ENCODE assay signal across 19 cellular contexts in genomic region chr3:14278799-14279705, GRCh38.
DNase-seq lines count a peak whose midpoint lies in the region; ATAC-seq and TF ChIP-seq lines count a peak whose summit lies in the region.
"Had no signal": no experiment of that assay in that cellular context is flagged by ENCODE, and none has a peak within 500 bp of the region (broad histone marks: within the 10 kb centered on the region; RNA-seq: fewer than 3 reads in every experiment).

No MANE protein-coding gene starts in this region.

- H3K27me3 ChIP-seq in GM23338 (ENCODE audit: insufficient read depth), result no peaks in the 10 kb centered on the region
- H3K27me3 ChIP-seq: tibial nerve had no signal

- H3K4me2 ChIP-seq in GM23338, result peak overlapping the region; percentile 62

- CTCF ChIA-PET in WTC11 (lab: Charles Lee), result interaction anchor here (0.5 to 4.9 kb wide), 28 partner anchors 10 to 1518 kb away, joined by 3 to 47 read pairs (median 4); partner anchors contain the start of genes HDAC11 and SLC6A6

- peak; percentile 60 for DNase-seq in GM23338 (ENCODE audit: low spot score)
- peak; percentile 41 for DNase-seq in WTC11 (ENCODE audit: low spot score)
- no peak for DNase-seq in neural crest cell (ENCODE audit: low read depth, low spot score)
- DNase-seq in NCI-H2107 treated with DMSO at 0.1 percent for 48 hours (lab: John Stamatoyannopoulos, UW; ENCODE audit: unreplicated experiment), result no peak
- no peak for DNase-seq in activated T-cell treated with anti-CD3 and anti-CD28 coated beads, Interleukin-2, amount 50 U/mL, for 72 hours
- no peak for DNase-seq in cortex of kidney (lab: John Stamatoyannopoulos, UW)
- DNase-seq: activated B cell treated with CpG ODN at 0.5 μM for 24 hours; activated effector memory CD4-positive, alpha-beta T cell treated with Interleukin-2 at 50 U/mL for 16 hours; glutamatergic neuron; NCI-H1092; NCI-H446; occipital lobe; stimulated activated CD4-positive, alpha-beta T cell treated with anti-CD3 and anti-CD28 coated beads, Interleukin-4, amount 100 ng/mL, for 4 hours; SW 1271 had no signal

- H3K27ac Mint-ChIP-seq in GM23338, result no peak overlapping the region; the same call in 1 of the 2 replicates
- no peak overlapping the region; the same call in 1 of the 2 replicates for H3K27ac Mint-ChIP-seq in WTC11
- peak overlapping the region; percentile 50 for H3K27ac Mint-ChIP-seq in neural crest cell (ENCODE audit: unreplicated experiment)
- H3K27ac Mint-ChIP-seq in activated T-cell treated with anti-CD3 and anti-CD28 coated beads, Interleukin-2, amount 50 U/mL, for 72 hours, result no peak overlapping the region
- H3K27ac Mint-ChIP-seq: activated B cell treated with CpG ODN at 0.5 μM for 24 hours, mesothelial cell of epicardium had no signal

- no peaks in the 10 kb centered on the region; the same call in 2 of the 3 replicates for H3K36me3 Mint-ChIP-seq in GM23338 (ENCODE audit: low read depth)
- no peaks in the 10 kb centered on the region for H3K36me3 Mint-ChIP-seq in WTC11
- no peaks in the 10 kb centered on the region for H3K36me3 Mint-ChIP-seq in neural crest cell (ENCODE audit: low read depth)
- no peaks in the 10 kb centered on the region for H3K36me3 Mint-ChIP-seq in activated T-cell treated with anti-CD3 and anti-CD28 coated beads, Interleukin-2, amount 50 U/mL, for 72 hours (ENCODE audit: insufficient read depth in 2 of 2)
- H3K36me3 Mint-ChIP-seq: mesothelial cell of epicardium had no signal

- H3K4me3 Mint-ChIP-seq in GM23338 (no peak overlapping the region), WTC11 (no peak overlapping the region), neural crest cell (no peak overlapping the region)
- H3K4me3 Mint-ChIP-seq in activated T-cell treated with anti-CD3 and anti-CD28 coated beads, Interleukin-2, amount 50 U/mL, for 72 hours, result no peak overlapping the region
- H3K4me3 Mint-ChIP-seq: activated B cell treated with CpG ODN at 0.5 μM for 24 hours, mesothelial cell of epicardium had no signal

- H3F3A ChIP-seq in GM23338 (replicated peaks; ENCODE audit: low read depth), result peaks cover 10% of the 10 kb centered on the region

- no peaks in the 10 kb centered on the region for H4K20me1 ChIP-seq in GM23338 (replicated peaks; ENCODE audit: insufficient read depth)

- no peaks in the 10 kb centered on the region for H3K79me2 ChIP-seq in GM23338 (replicated peaks; ENCODE audit: insufficient read depth)

- H3K4me3 ChIP-seq in GM23338, result 0 out of 2 replicates have a peak overlapping the region, but pooled peaks have one; percentile 13
- H3K4me3 ChIP-seq: coronary artery, tibial nerve had no signal

- H3K4me1 Mint-ChIP-seq in GM23338, result peaks cover 39% of the 10 kb centered on the region
- peaks cover 63% of the 10 kb centered on the region for H3K4me1 Mint-ChIP-seq in WTC11
- H3K4me1 Mint-ChIP-seq in neural crest cell, result peaks cover 5% of the 10 kb centered on the region
- no peaks in the 10 kb centered on the region for H3K4me1 Mint-ChIP-seq in activated T-cell treated with anti-CD3 and anti-CD28 coated beads, Interleukin-2, amount 50 U/mL, for 72 hours (ENCODE audit: low read depth)
- H3K4me1 Mint-ChIP-seq: activated B cell treated with CpG ODN at 0.5 μM for 24 hours, mesothelial cell of epicardium had no signal

- TF ChIP-seq CTCF in GM23338 (conservative IDR thresholded peaks at IDR 0.05; ENCODE audit: low read depth in 2 of 2), result peak in 1 of 2 experiments; percentile 48; a peak in 2 of 4 replicates
- TF ChIP-seq CTCF in WTC11 (IDR thresholded peaks at IDR 0.05), result no peak
- TF ChIP-seq CTCF in neural crest cell (conservative IDR thresholded peaks at IDR 0.05), result no peak

- H3K4me1 ChIP-seq in GM23338 (ENCODE audit: insufficient read depth), result peaks cover 19% of the 10 kb centered on the region
- H3K4me1 ChIP-seq: tibial nerve had no signal

- POLR2A ChIA-PET in WTC11 (lab: Charles Lee), result interaction anchor here (1.0 kb wide), 1 partner anchor 123 kb away, joined by 6 read pairs; the partner anchor contains the start of gene SLC6A6

- H3K27ac ChIP-seq in GM23338 (ENCODE audit: low read depth), result 0 out of 2 replicates have a peak overlapping the region, but pooled peaks have one; percentile 47
- H3K27ac ChIP-seq: C4-2B, coronary artery, tibial nerve had no signal

- no peaks in the 10 kb centered on the region for H3K9me2 ChIP-seq in GM23338 (ENCODE audit: insufficient read depth)

- TF ChIP-seq EP300 in Ishikawa (IDR thresholded peaks at IDR 0.05; ENCODE audit: borderline replicate concordance), result no peak

- H3K27me3 Mint-ChIP-seq in GM23338 (ENCODE audit: insufficient read depth, low read depth, poor library complexity), result peaks cover 24% of the 10 kb centered on the region
- peaks cover 7% of the 10 kb centered on the region; the same call in 1 of the 2 replicates for H3K27me3 Mint-ChIP-seq in WTC11 (ENCODE audit: low read depth)
- no peaks in the 10 kb centered on the region for H3K27me3 Mint-ChIP-seq in neural crest cell (ENCODE audit: low read depth)
- H3K27me3 Mint-ChIP-seq in activated T-cell treated with anti-CD3 and anti-CD28 coated beads, Interleukin-2, amount 50 U/mL, for 72 hours (ENCODE audit: low read depth), result no peaks in the 10 kb centered on the region

- H2AFZ ChIP-seq in GM23338, result peak overlapping the region; percentile 84

- H3K9me3 Mint-ChIP-seq in GM23338 (no peaks in the 10 kb centered on the region; the same call in 2 of the 3 replicates), WTC11 (peaks cover 4% of the 10 kb centered on the region; the same call in 1 of the 2 replicates), neural crest cell (no peaks in the 10 kb centered on the region)
- H3K9me3 Mint-ChIP-seq in activated T-cell treated with anti-CD3 and anti-CD28 coated beads, Interleukin-2, amount 50 U/mL, for 72 hours, result no peaks in the 10 kb centered on the region
- H3K9me3 Mint-ChIP-seq: activated B cell treated with CpG ODN at 0.5 μM for 24 hours, mesothelial cell of epicardium had no signal

- H3K36me3 ChIP-seq in GM23338 (ENCODE audit: insufficient read depth), result no peaks in the 10 kb centered on the region
- H3K36me3 ChIP-seq: tibial nerve had no signal

- ATAC-seq in GM23338 (peak; percentile 63), WTC11 (peak; percentile 44)
- no peak for ATAC-seq in activated T-cell treated with anti-CD3 and anti-CD28 coated beads, Interleukin-2, amount 50 U/mL, for 72 hours (replicated peaks in 1 of 2)

- peak; percentile 13; the same call in 1 of the 2 replicates for TF ChIP-seq RAD21 in Ishikawa (IDR thresholded peaks at IDR 0.05; ENCODE audit: low read depth)

TF ChIP-seq in GM23338, 12 proteins besides CTCF, POLR2A, EP300 and RAD21 (continues in another document):
- no peak for TF ChIP-seq ZNF331 (CRISPR knock-in tag; IDR thresholded peaks at IDR 0.05; ENCODE audit: low read depth)

TF ChIP-seq in Ishikawa, 13 proteins besides CTCF, POLR2A, EP300 and RAD21:
- no peak for TF ChIP-seq EGR1 (IDR thresholded peaks at IDR 0.05)
- TF ChIP-seq USF1 (IDR thresholded peaks at IDR 0.05), result peak; percentile 66; the same call in 1 of the 2 replicates

TF ChIP-seq in WTC11, 78 proteins besides CTCF, POLR2A, EP300 and RAD21 (continues in another document):
- TF ChIP-seq ATF1 (CRISPR knock-in tag; IDR thresholded peaks at IDR 0.05) (no peak), E2F5 (CRISPR knock-in tag; IDR thresholded peaks at IDR 0.05) (no peak), ETV6 (CRISPR knock-in tag; IDR thresholded peaks at IDR 0.05) (0 out of 2 replicates have a peak, but pooled peaks have one; percentile 18), TP53 (CRISPR knock-in tag; IDR thresholded peaks at IDR 0.05) (no peak), ATF3 (CRISPR knock-in tag; conservative IDR thresholded peaks at IDR 0.05) (no peak), HMGA2 (CRISPR knock-in tag; IDR thresholded peaks at IDR 0.05) (no peak), NFE2L1 (CRISPR knock-in tag; IDR thresholded peaks at IDR 0.05) (peak; percentile 95), SMAD3 (CRISPR knock-in tag; IDR thresholded peaks at IDR 0.05; ENCODE audit: borderline replicate concordance) (no peak), TEAD4 (CRISPR knock-in tag; IDR thresholded peaks at IDR 0.05) (no peak), IRF2 (CRISPR knock-in tag; IDR thresholded peaks at IDR 0.05; ENCODE audit: borderline replicate concordance, low read depth) (no peak), MYBL2 (CRISPR knock-in tag; IDR thresholded peaks at IDR 0.05) (no peak), SOX15 (CRISPR knock-in tag; IDR thresholded peaks at IDR 0.05) (no peak), USF1 (CRISPR knock-in tag; IDR thresholded peaks at IDR 0.05) (peak; percentile 75), ERG (CRISPR knock-in tag; IDR thresholded peaks at IDR 0.05) (no peak), ZNF263 (CRISPR knock-in tag; IDR thresholded peaks at IDR 0.05; ENCODE audit: low read depth) (peak; percentile 95), NFATC4 (CRISPR knock-in tag; IDR thresholded peaks at IDR 0.05) (no peak), MXD4 (CRISPR knock-in tag; IDR thresholded peaks at IDR 0.05; ENCODE audit: borderline replicate concordance) (no peak)

Comparison
In these comparisons a context has a peak if more than half of its experiments do, and no peak if none do; other contexts are left out.
1. ATAC-seq: peak in GM23338 (single experiment) and WTC11 (single experiment); none in activated T-cell treated with anti-CD3 and anti-CD28 coated beads, Interleukin-2, amount 50 U/mL, for 72 hours (0 of 2).
2. DNase-seq: peak in GM23338 (single experiment) and WTC11 (single experiment); none in neural crest cell (single experiment), NCI-H2107 treated with DMSO at 0.1 percent for 48 hours (single experiment), activated T-cell treated with anti-CD3 and anti-CD28 coated beads, Interleukin-2, amount 50 U/mL, for 72 hours (0 of 2) and cortex of kidney (single experiment).